25 cellular contexts compared by ENCODE assay signal in genomic region chr15:71231678-71232224, GRCh38.
"Had no signal": no experiment of that assay in that cellular context is flagged by ENCODE, and none has a peak within 500 bp of the region (broad histone marks: within the 10 kb centered on the region; RNA-seq: fewer than 3 reads in every experiment).

No MANE protein-coding gene starts in this region.

- H3K4me1 Mint-ChIP-seq: activated CD4-positive, alpha-beta T cell treated with anti-CD3 and anti-CD28 coated beads, Interleukin-2, amount 10 ng/mL, durations not matched to agents 24 days and 14 days; activated CD8-positive, alpha-beta memory T cell treated with anti-CD3 and anti-CD28 coated beads, Interleukin-2, amount 10 ng/mL, durations not matched to agents 7 days and 5 days; activated naive CD8-positive, alpha-beta T cell treated with anti-CD3 and anti-CD28 coated beads, Interleukin-2, amount 50 U/mL, for 24 hours; immature natural killer cell; T-cell had no signal

- ATAC-seq: activated CD4-positive, CD25-positive, alpha-beta regulatory T cell treated with anti-CD3 and anti-CD28 coated beads, Interleukin-2, amount 50 U/mL, for 24 hours; activated CD8-positive, alpha-beta memory T cell treated with anti-CD3 and anti-CD28 coated beads, Interleukin-2, amount 10 ng/mL, durations not matched to agents 7 days and 5 days; activated CD8-positive, alpha-beta T cell treated with anti-CD3 and anti-CD28 coated beads for 36 hours; activated naive CD8-positive, alpha-beta T cell treated with anti-CD3 and anti-CD28 coated beads, Interleukin-2, amount 50 U/mL, for 24 hours; body of pancreas; mucosa of descending colon; T-cell had no signal

- H3K36me3 ChIP-seq: sigmoid colon had no signal

- H3K27ac ChIP-seq: body of pancreas, sigmoid colon, VCaP had no signal

- H3K4me3 ChIP-seq: body of pancreas, mucosa of descending colon, sigmoid colon had no signal

- H3K27me3 ChIP-seq: body of pancreas had no signal

- H3K9me3 ChIP-seq: body of pancreas, mucosa of descending colon, sigmoid colon had no signal

- H3K4me3 Mint-ChIP-seq: activated CD4-positive, alpha-beta T cell treated with anti-CD3 and anti-CD28 coated beads, Interleukin-2, amount 10 ng/mL, durations not matched to agents 24 days and 14 days; activated CD8-positive, alpha-beta memory T cell treated with anti-CD3 and anti-CD28 coated beads, Interleukin-2, amount 10 ng/mL, durations not matched to agents 7 days and 5 days; activated CD8-positive, alpha-beta T cell treated with anti-CD3 and anti-CD28 coated beads for 36 hours; activated naive CD8-positive, alpha-beta T cell treated with anti-CD3 and anti-CD28 coated beads, Interleukin-2, amount 50 U/mL, for 24 hours; dendritic cell treated with granulocyte-macrophage colony-stimulating factor and Interleukin-4, amounts not matched to agents 40 ng/mL and 50 ng/mL, for 4 days; immature natural killer cell; neural crest cell; T-cell; T-helper 2 cell treated with Interferon-gamma antibody and Interleukin-4, amounts not matched to agents 5 μg/mL and 100 μg/mL, for 36 hours had no signal

- H3K36me3 Mint-ChIP-seq: activated CD8-positive, alpha-beta memory T cell treated with anti-CD3 and anti-CD28 coated beads, Interleukin-2, amount 10 ng/mL, durations not matched to agents 7 days and 5 days; T-cell had no signal

- H3K4me1 ChIP-seq: body of pancreas had no signal

- DNase-seq: activated CD4-positive, alpha-beta T cell treated with anti-CD3 and anti-CD28 coated beads, Interleukin-2, amount 10 ng/mL, durations not matched to agents 24 days and 14 days; activated CD8-positive, alpha-beta memory T cell treated with anti-CD3 and anti-CD28 coated beads, Interleukin-2, amount 10 ng/mL, durations not matched to agents 7 days and 5 days; activated CD8-positive, alpha-beta T cell treated with anti-CD3 and anti-CD28 coated beads for 36 hours; activated effector memory CD4-positive, alpha-beta T cell treated with anti-CD3 and anti-CD28 coated beads, Interleukin-2, amount 50 U/mL, for 16 hours; activated naive CD4-positive, alpha-beta T cell treated with anti-CD3 and anti-CD28 coated beads, Interleukin-2, amount 50 U/mL, for 16 hours; activated naive CD8-positive, alpha-beta T cell treated with anti-CD3 and anti-CD28 coated beads, Interleukin-2, amount 50 U/mL, for 24 hours; activated T-cell treated with anti-CD3 and anti-CD28 coated beads for 4 hours; anterior cingulate cortex; body of pancreas; effector CD8-positive, alpha-beta T cell; erythroblast; foreskin melanocyte; immature natural killer cell; mucosa of descending colon; occipital lobe; posterior cingulate gyrus; sigmoid colon; stimulated activated CD4-positive, alpha-beta T cell treated with anti-CD3 and anti-CD28 coated beads, Interleukin-4, amount 100 ng/mL, for 1 hour; stimulated activated naive CD4-positive, alpha-beta T cell treated with Interleukin-2 at 50 U/mL for 16 hours; T-cell had no signal

- H3K27ac Mint-ChIP-seq: activated CD4-positive, alpha-beta T cell treated with anti-CD3 and anti-CD28 coated beads, Interleukin-2, amount 10 ng/mL, durations not matched to agents 24 days and 14 days; activated CD8-positive, alpha-beta memory T cell treated with anti-CD3 and anti-CD28 coated beads, Interleukin-2, amount 10 ng/mL, durations not matched to agents 7 days and 5 days; activated CD8-positive, alpha-beta T cell treated with anti-CD3 and anti-CD28 coated beads for 36 hours; activated naive CD8-positive, alpha-beta T cell treated with anti-CD3 and anti-CD28 coated beads, Interleukin-2, amount 50 U/mL, for 24 hours; dendritic cell treated with granulocyte-macrophage colony-stimulating factor and Interleukin-4, amounts not matched to agents 40 ng/mL and 50 ng/mL, for 4 days; immature natural killer cell; T-cell; T-helper 2 cell treated with Interferon-gamma antibody and Interleukin-4, amounts not matched to agents 5 μg/mL and 100 μg/mL, for 36 hours had no signal

- H3K27me3 Mint-ChIP-seq: activated CD8-positive, alpha-beta memory T cell treated with anti-CD3 and anti-CD28 coated beads, Interleukin-2, amount 10 ng/mL, durations not matched to agents 7 days and 5 days had no signal

- H3K9me3 Mint-ChIP-seq: activated CD4-positive, alpha-beta T cell treated with anti-CD3 and anti-CD28 coated beads, Interleukin-2, amount 10 ng/mL, durations not matched to agents 24 days and 14 days; activated CD8-positive, alpha-beta T cell treated with anti-CD3 and anti-CD28 coated beads for 36 hours; activated naive CD8-positive, alpha-beta T cell treated with anti-CD3 and anti-CD28 coated beads, Interleukin-2, amount 50 U/mL, for 24 hours; dendritic cell treated with granulocyte-macrophage colony-stimulating factor and Interleukin-4, amounts not matched to agents 40 ng/mL and 50 ng/mL, for 4 days; neural crest cell; T-cell; T-helper 2 cell treated with Interferon-gamma antibody and Interleukin-4, amounts not matched to agents 5 μg/mL and 100 μg/mL, for 36 hours had no signal
